ENCODE assay signal across 8 cellular contexts in genomic region chr9:137411670-137412380, GRCh38. TPM values are rescaled to one million over a fixed set of nuclear protein-coding genes. Genes with fewer than 3 reads are reported as not detected.
DNase-seq lines count a peak whose midpoint lies in the region; ATAC-seq and TF ChIP-seq lines count a peak whose summit lies in the region.

No MANE protein-coding gene starts in this region.

- H2AFZ ChIP-seq in neural progenitor cell (replicated peaks), result no peak overlapping the region

- DNase-seq in activated CD4-positive, alpha-beta T cell treated with anti-CD3 and anti-CD28 coated beads for 36 hours, result peak; percentile 74
- DNase-seq in activated CD4-positive, alpha-beta T cell treated with anti-CD3 and anti-CD28 coated beads, Interleukin-2, amount 50 U/mL, for 4 hours, result no peak
- DNase-seq in NOMO-1 treated with dmso at 0.1 percent for 144 hours (lab: John Stamatoyannopoulos, UW; ENCODE audit: unreplicated experiment), result peak; percentile 51
- peak; percentile 91 to 93 for DNase-seq in T47D (ENCODE audit: low read depth in 1 of 2, low spot score in 1 of 2)
- DNase-seq in lung (ENCODE audit: low spot score), result peak; percentile 74
- peak; percentile 87 for DNase-seq in upper lobe of right lung
- no peak for DNase-seq in endothelial cell (ENCODE audit: low spot score)
- DNase-seq in neural progenitor cell (ENCODE audit: low spot score), result no peak

- H3K4me1 ChIP-seq in lung (ENCODE audit: control insufficient read depth in 2 of 2, insufficient read depth in 2 of 2, low read length in 2 of 2) (peaks cover 3 to 15% of the 10 kb centered on the region in 2 donors), upper lobe of right lung (peaks cover 25% of the 10 kb centered on the region), neural progenitor cell (peaks cover 10% of the 10 kb centered on the region)

- H3K9me3 Mint-ChIP-seq in activated CD4-positive, alpha-beta T cell treated with anti-CD3 and anti-CD28 coated beads for 36 hours (ENCODE audit: low read depth), result no peaks in the 10 kb centered on the region
- no peaks in the 10 kb centered on the region for H3K9me3 Mint-ChIP-seq in endothelial cell (ENCODE audit: unreplicated experiment)
- no peaks in the 10 kb centered on the region for H3K9me3 Mint-ChIP-seq in neural progenitor cell

- no peak overlapping the region for H3K9ac ChIP-seq in neural progenitor cell

- in situ Hi-C loops in T47D (cut with HindIII; ENCODE audit: low pct_unique_long_range_greater_than_20kb, low sequenced_read_pairs), result no loop called here

- H3K4me2 ChIP-seq in neural progenitor cell, result no peak overlapping the region

- H3K9me3 ChIP-seq in lung (ENCODE audit: control insufficient read depth in 2 of 2, insufficient read depth in 1 of 2, low read length in 1 of 2), result no peaks in the 10 kb centered on the region
- no peaks in the 10 kb centered on the region for H3K9me3 ChIP-seq in upper lobe of right lung
- H3K9me3 ChIP-seq in neural progenitor cell (ENCODE audit: low read depth), result no peaks in the 10 kb centered on the region

- POLR2A ChIA-PET in activated CD4-positive, alpha-beta T cell treated with anti-CD3 and anti-CD28 coated beads for 36 hours (lab: Charles Lee), result no interaction called here

- 21 to 30% methylated on average over 23 to 28 of the region's 29 CpGs for WGBS in lung, 2 donors

- peaks cover 2% of the 10 kb centered on the region for H3K4me1 Mint-ChIP-seq in activated CD4-positive, alpha-beta T cell treated with anti-CD3 and anti-CD28 coated beads for 36 hours
- no peaks in the 10 kb centered on the region for H3K4me1 Mint-ChIP-seq in endothelial cell (ENCODE audit: unreplicated experiment)
- H3K4me1 Mint-ChIP-seq in neural progenitor cell, result peaks cover 5% of the 10 kb centered on the region

- no peaks in the 10 kb centered on the region for H3K79me2 ChIP-seq in neural progenitor cell (ENCODE audit: low read depth)

- no peak overlapping the region for H3K27ac Mint-ChIP-seq in activated CD4-positive, alpha-beta T cell treated with anti-CD3 and anti-CD28 coated beads for 36 hours
- H3K27ac Mint-ChIP-seq in endothelial cell (ENCODE audit: unreplicated experiment) (no peak overlapping the region), neural progenitor cell (no peak overlapping the region)

- H3K27me3 ChIP-seq in lung (ENCODE audit: control insufficient read depth, insufficient read depth), result no peaks in the 10 kb centered on the region
- H3K27me3 ChIP-seq in upper lobe of right lung, result no peaks in the 10 kb centered on the region
- peaks cover under 1% of the 10 kb centered on the region for H3K27me3 ChIP-seq in neural progenitor cell

- H3K27ac ChIP-seq in lung (ENCODE audit: low read depth in 1 of 2, low read length in 1 of 2), result peak overlapping the region; percentile 74 to 82
- H3K27ac ChIP-seq in upper lobe of right lung, result peak overlapping the region; percentile 79
- no peak overlapping the region for H3K27ac ChIP-seq in neural progenitor cell

- no peaks in the 10 kb centered on the region for H3K27me3 Mint-ChIP-seq in activated CD4-positive, alpha-beta T cell treated with anti-CD3 and anti-CD28 coated beads for 36 hours
- H3K27me3 Mint-ChIP-seq in endothelial cell (ENCODE audit: unreplicated experiment), result no peaks in the 10 kb centered on the region
- H3K27me3 Mint-ChIP-seq in neural progenitor cell (ENCODE audit: insufficient read depth, low read depth), result peaks cover 2% of the 10 kb centered on the region

- CTCF ChIA-PET in activated CD4-positive, alpha-beta T cell treated with anti-CD3 and anti-CD28 coated beads for 36 hours (lab: Charles Lee), result interaction anchor here (1.0 kb wide), 1 partner anchor 12 kb away, joined by 3 read pairs; no protein-coding TSS in a partner anchor

- H3K4me3 ChIP-seq in lung (no peak overlapping the region), upper lobe of right lung (no peak overlapping the region), neural progenitor cell (no peak overlapping the region)

- no peak for TF ChIP-seq CTCF in lung (IDR thresholded peaks at IDR 0.05; ENCODE audit: control extremely low read depth, extremely low read depth)
- TF ChIP-seq CTCF in upper lobe of right lung (IDR thresholded peaks at IDR 0.05), result no peak
- no peak for TF ChIP-seq CTCF in endothelial cell (IDR thresholded peaks at IDR 0.05; ENCODE audit: unreplicated experiment)
- TF ChIP-seq CTCF in neural progenitor cell (IDR thresholded peaks at IDR 0.05), result no peak

- H3K4me3 Mint-ChIP-seq in activated CD4-positive, alpha-beta T cell treated with anti-CD3 and anti-CD28 coated beads for 36 hours, result no peak overlapping the region
- H3K4me3 Mint-ChIP-seq in endothelial cell (ENCODE audit: unreplicated experiment) (no peak overlapping the region), neural progenitor cell (no peak overlapping the region)

- H3K36me3 ChIP-seq in lung (ENCODE audit: control insufficient read depth in 2 of 2, insufficient read depth in 2 of 2, low read length in 2 of 2) (peaks cover 0 to 2% of the 10 kb centered on the region in 2 donors), upper lobe of right lung (no peaks in the 10 kb centered on the region), neural progenitor cell (no peaks in the 10 kb centered on the region)

- H3K36me3 Mint-ChIP-seq in activated CD4-positive, alpha-beta T cell treated with anti-CD3 and anti-CD28 coated beads for 36 hours (ENCODE audit: low read depth), result no peaks in the 10 kb centered on the region
- peaks cover 5% of the 10 kb centered on the region for H3K36me3 Mint-ChIP-seq in endothelial cell (ENCODE audit: low read depth, unreplicated experiment)
- H3K36me3 Mint-ChIP-seq in neural progenitor cell, result no peaks in the 10 kb centered on the region

- intact Hi-C loops in activated CD4-positive, alpha-beta T cell treated with anti-CD3 and anti-CD28 coated beads for 36 hours (cut with DNase I, micrococcal nuclease), result no loop called here
- intact Hi-C loops in upper lobe of right lung (cut with DNase I), result no loop called here

- ATAC-seq in activated CD4-positive, alpha-beta T cell treated with anti-CD3 and anti-CD28 coated beads for 36 hours, result peak; percentile 33
- ATAC-seq in lung (ENCODE audit: insufficient read depth, low FRiP score) (peak; percentile 61), upper lobe of right lung (peak; percentile 64)

- no peaks in the 10 kb centered on the region for H3F3A ChIP-seq in neural progenitor cell (ENCODE audit: low read depth)

- H4K20me1 ChIP-seq in neural progenitor cell (ENCODE audit: low read depth), result peaks cover 14% of the 10 kb centered on the region

RNA-seq across cellular contexts. Expression of gene EXD3, which starts 11.1 kb away (rescaled TPM):
- total RNA-seq in activated CD4-positive, alpha-beta T cell treated with anti-CD3 and anti-CD28 coated beads for 36 hours, result 1 to 10 TPM; 6.7 to 7.1 TPM
- total RNA-seq in lung, result 10 to 100 TPM; 17.5 to 21.5 TPM
- 10 to 100 TPM in 1 of 2 donors, 1 to 10 TPM in 1; 8.6 to 30.5 TPM for polyA plus RNA-seq in lung
- 27.3 TPM for total RNA-seq in upper lobe of right lung
- 19.9 TPM for total RNA-seq in endothelial cell (ENCODE audit: unreplicated experiment)
- 4.7 and 25.1 TPM in 2 replicates for total RNA-seq in neural progenitor cell (ENCODE audit: low replicate concordance)

RNA-seq across cellular contexts. Expression of gene NOXA1, which starts 11.4 kb away (rescaled TPM):
- 1 to 10 TPM in 1 of 2 experiments, under 1 TPM in 1; 0.97 to 1.7 TPM for total RNA-seq in activated CD4-positive, alpha-beta T cell treated with anti-CD3 and anti-CD28 coated beads for 36 hours
- 10 to 100 TPM in 1 of 2 donors, 1 to 10 TPM in 1; 3.1 to 10.1 TPM for total RNA-seq in lung
- 10 to 100 TPM in 1 of 2 donors, 1 to 10 TPM in 1; 2.1 to 11.7 TPM for polyA plus RNA-seq in lung
- total RNA-seq in upper lobe of right lung, result 6.5 TPM
- total RNA-seq in endothelial cell (ENCODE audit: unreplicated experiment), result 0.36 TPM
- total RNA-seq in neural progenitor cell (ENCODE audit: low replicate concordance), result 0.39 and 0.65 TPM in 2 replicates

RNA-seq across cellular contexts. Expression of gene ENTPD8, which starts 29.3 kb away (rescaled TPM):
- total RNA-seq in activated CD4-positive, alpha-beta T cell treated with anti-CD3 and anti-CD28 coated beads for 36 hours, result not detected
- total RNA-seq in lung, result under 1 TPM; 0.14 to 0.28 TPM
- under 1 TPM; 0.08 to 0.45 TPM for polyA plus RNA-seq in lung
- total RNA-seq in upper lobe of right lung, result not detected
- total RNA-seq in endothelial cell (ENCODE audit: unreplicated experiment), result 0.21 TPM
- total RNA-seq in neural progenitor cell (ENCODE audit: low replicate concordance), result not detected in 2 replicates

RNA-seq across cellular contexts. Expression of gene NSMF, which starts 47.3 kb away (rescaled TPM):
- 10 to 100 TPM; 63.6 to 65.0 TPM for total RNA-seq in activated CD4-positive, alpha-beta T cell treated with anti-CD3 and anti-CD28 coated beads for 36 hours
- total RNA-seq in lung (10 to 100 TPM; 13.8 to 34.1 TPM), upper lobe of right lung (23.9 TPM), endothelial cell (ENCODE audit: unreplicated experiment) (43.0 TPM), neural progenitor cell (ENCODE audit: low replicate concordance) (17.1 and 62.0 TPM in 2 replicates)
- polyA plus RNA-seq in lung, result 10 to 100 TPM; 26.1 to 39.8 TPM

Comparison
In these comparisons a context has a peak if more than half of its experiments do, and no peak if none do; other contexts are left out.
1. DNase-seq: peak in activated CD4-positive, alpha-beta T cell treated with anti-CD3 and anti-CD28 coated beads for 36 hours (single experiment), NOMO-1 treated with dmso at 0.1 percent for 144 hours (single experiment), T47D (2 of 2), lung (single experiment) and upper lobe of right lung (single experiment); none in activated CD4-positive, alpha-beta T cell treated with anti-CD3 and anti-CD28 coated beads, Interleukin-2, amount 50 U/mL, for 4 hours (0 of 2), endothelial cell (single experiment) and neural progenitor cell (single experiment).
2. Peak in every context shown above with its lines, with median percentiles within 50 percentile points of each other: ATAC-seq.